20 cellular contexts compared by ENCODE assay signal in genomic region chr4:88908521-88908920, GRCh38.
"Had no signal": no experiment of that assay in that cellular context is flagged by ENCODE, and none has a peak within 500 bp of the region (broad histone marks: within the 10 kb centered on the region; RNA-seq: fewer than 3 reads in every experiment).

No MANE protein-coding gene starts in this region.

- H3K9me3 ChIP-seq: esophagus squamous epithelium, neutrophil, right atrium auricular region, sigmoid colon, suprapubic skin, thyroid gland, upper lobe of left lung had no signal

- H3K4me3 ChIP-seq: esophagus squamous epithelium, right atrium auricular region, sigmoid colon, smooth muscle cell, suprapubic skin, thyroid gland, upper lobe of left lung, uterus had no signal

- H3K36me3 ChIP-seq: neutrophil, right atrium auricular region, suprapubic skin, thyroid gland, upper lobe of left lung, uterus had no signal

- H3K4me1 ChIP-seq: esophagus squamous epithelium, right atrium auricular region, suprapubic skin, thyroid gland, upper lobe of left lung, uterus had no signal

- H3K36me3 Mint-ChIP-seq: naive B cell; stimulated activated effector memory CD8-positive, alpha-beta T cell treated with anti-CD3 and anti-CD28 coated beads, Interleukin-12 subunit alpha, Interleukin-12 subunit beta, amount 100 ng/mL, for 72 hours had no signal

- H3K4me1 Mint-ChIP-seq: naive B cell; nephron; stimulated activated effector memory CD8-positive, alpha-beta T cell treated with anti-CD3 and anti-CD28 coated beads, Interleukin-12 subunit alpha, Interleukin-12 subunit beta, amount 100 ng/mL, for 72 hours had no signal

- H3K4me3 Mint-ChIP-seq: naive B cell; nephron; stimulated activated effector memory CD8-positive, alpha-beta T cell treated with anti-CD3 and anti-CD28 coated beads, Interleukin-12 subunit alpha, Interleukin-12 subunit beta, amount 100 ng/mL, for 72 hours had no signal

- H3K27me3 ChIP-seq: esophagus squamous epithelium, neutrophil, right atrium auricular region, sigmoid colon, suprapubic skin, thyroid gland, upper lobe of left lung, uterus had no signal

- H3K27ac ChIP-seq: esophagus squamous epithelium, neutrophil, right atrium auricular region, suprapubic skin, thyroid gland, upper lobe of left lung, uterus had no signal

- DNase-seq: cerebellar nuclear complex; dermis blood vessel endothelial cell; esophagus squamous epithelium; hippocampal formation; kidney glomerular epithelial cell; mammary epithelial cell; naive B cell; sigmoid colon; stimulated activated CD4-positive, alpha-beta T cell treated with anti-CD3 and anti-CD28 coated beads, Interleukin-2, amount 100 ng/mL, for 48 hours; stimulated activated CD8-positive, alpha-beta memory T cell treated with anti-CD3 and anti-CD28 coated beads, Interleukin-4, amount 100 ng/mL, for 48 hours; stimulated activated naive CD8-positive, alpha-beta T cell treated with anti-CD3 and anti-CD28 coated beads, Interleukin-15, Interleukin-2, amounts not matched to agents 100 U/mL and 50 U/mL, for 24 hours; thyroid gland; upper lobe of left lung; uterus had no signal

- H3K27ac Mint-ChIP-seq: naive B cell; nephron; stimulated activated effector memory CD8-positive, alpha-beta T cell treated with anti-CD3 and anti-CD28 coated beads, Interleukin-12 subunit alpha, Interleukin-12 subunit beta, amount 100 ng/mL, for 72 hours had no signal

- H3K27me3 Mint-ChIP-seq: naive B cell had no signal

- H3K9me3 Mint-ChIP-seq: stimulated activated effector memory CD8-positive, alpha-beta T cell treated with anti-CD3 and anti-CD28 coated beads, Interleukin-12 subunit alpha, Interleukin-12 subunit beta, amount 100 ng/mL, for 72 hours had no signal
